ENCODE assay signal across 8 cellular contexts in genomic region chr11:58577441-58578135, GRCh38. TPM values are rescaled to one million over a fixed set of nuclear protein-coding genes. Genes with fewer than 3 reads are reported as not detected.
DNase-seq lines count a peak whose midpoint lies in the region; ATAC-seq, FAIRE-seq and TF ChIP-seq lines count a peak whose summit lies in the region.

No MANE protein-coding gene starts in this region.

- H3K4me1 Mint-ChIP-seq in WTC11 = peaks cover 34% of the 10 kb centered on the region

- peak overlapping the region; percentile 97 for H3K4me2 ChIP-seq in Loucy (ENCODE audit: low read depth, low read length, poor library complexity, severe bottlenecking)

- H3K36me3 ChIP-seq in Loucy (ENCODE audit: insufficient read depth, low read length) = no peaks in the 10 kb centered on the region

- H3K4me3 ChIP-seq in GM08714 (ENCODE audit: low read length) = peak overlapping the region; percentile 69
- peak overlapping the region; percentile 86 for H3K4me3 ChIP-seq in Loucy (ENCODE audit: low read length, poor library complexity, severe bottlenecking)
- H3K4me3 ChIP-seq in choroid plexus epithelial cell (ENCODE audit: low read depth, low read length) = peak overlapping the region; percentile 76
- peak overlapping the region; percentile 42 for H3K4me3 ChIP-seq in lower leg skin (ENCODE audit: low read depth, poor library complexity, severe bottlenecking)

- POLR2A ChIA-PET in WTC11 (lab: Charles Lee) = no interaction called here

- peaks cover 57% of the 10 kb centered on the region for H3K4me1 ChIP-seq in Loucy (ENCODE audit: insufficient read depth, low read length, poor library complexity, severe bottlenecking)

- H3K4me3 Mint-ChIP-seq in WTC11 = peak overlapping the region; percentile 96

- no peaks in the 10 kb centered on the region for H3K27me3 Mint-ChIP-seq in WTC11 (ENCODE audit: low read depth)

- H3K9ac ChIP-seq in Loucy (ENCODE audit: low read depth, low read length, poor library complexity, severe bottlenecking) = peak overlapping the region; percentile 99

- peak; percentile 70 for TF ChIP-seq POLR2A in H54 (IDR thresholded peaks at IDR 0.05; ENCODE audit: low read depth, low read length)
- TF ChIP-seq POLR2A in lower leg skin (IDR thresholded peaks at IDR 0.05) = no peak

- WGBS in lower leg skin, 2 donors = 0% methylated on average over 22 of the region's 22 CpGs

- H3K9me3 Mint-ChIP-seq in WTC11 = no peaks in the 10 kb centered on the region

- H3K36me3 Mint-ChIP-seq in WTC11 = peaks cover 2% of the 10 kb centered on the region; the same call in 1 of the 2 replicates

- DNase-seq in H54 (ENCODE audit: insufficient read length, low spot score) = no peak
- no peak for DNase-seq in WTC11 (ENCODE audit: low spot score)
- peak; percentile 80 for DNase-seq in choroid plexus epithelial cell (ENCODE audit: low read depth)
- DNase-seq in lower leg skin (ENCODE audit: low spot score in 2 of 2) = peak in 1 of 2 donors; percentile 93
- DNase-seq in stimulated activated CD8-positive, alpha-beta memory T cell treated with anti-CD3 and anti-CD28 coated beads, Interleukin-12 subunit alpha, Interleukin-12 subunit beta, amount 100 ng/mL, for 1 hour (ENCODE audit: low read depth) = peak; percentile 72
- no peak for DNase-seq in COR-L47 (lab: John Stamatoyannopoulos, UW)

- 0 out of 2 replicates have a peak overlapping the region, but pooled peaks have one; percentile 4 for H2AFZ ChIP-seq in Loucy (ENCODE audit: low read length)

- peak overlapping the region; percentile 100 for H3K27ac Mint-ChIP-seq in WTC11

- H3F3A ChIP-seq in Loucy (ENCODE audit: low read depth) = peaks cover 19% of the 10 kb centered on the region

- no peak for TF ChIP-seq CTCF in Loucy (conservative IDR thresholded peaks at IDR 0.05; ENCODE audit: low read length)
- TF ChIP-seq CTCF in WTC11 (IDR thresholded peaks at IDR 0.05) = no peak
- TF ChIP-seq CTCF in choroid plexus epithelial cell (conservative IDR thresholded peaks at IDR 0.05; ENCODE audit: low read depth, low read length) = no peak
- no peak for TF ChIP-seq CTCF in lower leg skin (IDR thresholded peaks at IDR 0.05)

- intact Hi-C loops in lower leg skin (cut with DNase I; ENCODE audit: low total_unique reads) = loop anchor here (10.0 kb wide), 2 partner anchors 57 to 477 kb away; no protein-coding TSS in a partner anchor

- ATAC-seq in WTC11 = peak; percentile 42

- peaks cover 38% of the 10 kb centered on the region for H4K20me1 ChIP-seq in Loucy (ENCODE audit: insufficient read depth, low read length, poor library complexity, severe bottlenecking)

- H3K9me3 ChIP-seq in Loucy (ENCODE audit: insufficient read depth, low read depth, low read length) = no peaks in the 10 kb centered on the region

- CTCF ChIA-PET in WTC11 (lab: Charles Lee) = interaction anchor here (0.7 to 3.9 kb wide), 9 partner anchors 10 to 609 kb away, joined by 3 to 37 read pairs (median 6); no protein-coding TSS in a partner anchor

- FAIRE-seq in H54 (lab: Jason Lieb, UNC) = peak; percentile 65

- H3K9me2 ChIP-seq in Loucy (replicated peaks; ENCODE audit: low read depth, low read length) = no peaks in the 10 kb centered on the region

- peaks cover 77% of the 10 kb centered on the region for H3K79me2 ChIP-seq in Loucy (ENCODE audit: insufficient read depth, low read length)

- H3K27me3 ChIP-seq in Loucy (ENCODE audit: insufficient read depth, low read length, poor library complexity, severe bottlenecking) = peaks cover 4% of the 10 kb centered on the region

TF ChIP-seq in WTC11, 78 proteins besides CTCF, POLR2A, EP300 and RAD21 (continues in another document):
- no peak for TF ChIP-seq ZNF532 (CRISPR knock-in tag; IDR thresholded peaks at IDR 0.05; ENCODE audit: borderline replicate concordance)
- no peak for TF ChIP-seq FOXK1 (CRISPR knock-in tag; IDR thresholded peaks at IDR 0.05)
- TF ChIP-seq, protein P1, sequence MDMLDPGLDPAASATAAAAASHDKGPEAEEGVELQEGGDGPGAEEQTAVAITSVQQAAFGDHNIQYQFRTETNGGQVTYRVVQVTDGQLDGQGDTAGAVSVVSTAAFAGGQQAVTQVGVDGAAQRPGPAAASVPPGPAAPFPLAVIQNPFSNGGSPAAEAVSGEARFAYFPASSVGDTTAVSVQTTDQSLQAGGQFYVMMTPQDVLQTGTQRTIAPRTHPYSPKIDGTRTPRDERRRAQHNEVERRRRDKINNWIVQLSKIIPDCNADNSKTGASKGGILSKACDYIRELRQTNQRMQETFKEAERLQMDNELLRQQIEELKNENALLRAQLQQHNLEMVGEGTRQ (CRISPR knock-in tag; IDR thresholded peaks at IDR 0.05) = no peak
- TF ChIP-seq GABPB1 (CRISPR knock-in tag; IDR thresholded peaks at IDR 0.05) = 0 out of 2 replicates have a peak, but pooled peaks have one; percentile 33
- TF ChIP-seq ETV6 (CRISPR knock-in tag; IDR thresholded peaks at IDR 0.05) = no peak
- no peak for TF ChIP-seq HMGXB4 (CRISPR knock-in tag; IDR thresholded peaks at IDR 0.05)
- no peak for TF ChIP-seq ZNF138 (CRISPR knock-in tag; conservative IDR thresholded peaks at IDR 0.05)
- no peak for TF ChIP-seq TP53 (CRISPR knock-in tag; IDR thresholded peaks at IDR 0.05)
- no peak for TF ChIP-seq SOX15 (CRISPR knock-in tag; IDR thresholded peaks at IDR 0.05)

RNA-seq across cellular contexts. Expression of gene ZFP91, which starts 1.3 kb away (rescaled TPM):
- total RNA-seq in WTC11 (2021) = 27.0 to 29.0 TPM (median 28.1 TPM) in 3 replicates
- 10 to 100 TPM; 46.4 to 58.4 (median 51.7) TPM for total RNA-seq in lower leg skin

RNA-seq across cellular contexts. Expression of gene LPXN, which starts 1.9 kb away (rescaled TPM):
- total RNA-seq in WTC11 (2021) (2.1 to 2.7 TPM (median 2.6 TPM) in 3 replicates), lower leg skin (1 to 10 TPM; 4.1 to 7.7 (median 5.4) TPM)

RNA-seq across cellular contexts. Expression of gene CNTF, which starts 44.9 kb away (rescaled TPM):
- total RNA-seq in WTC11 (2021) (0.55 to 1.6 TPM (median 0.82 TPM) in 3 replicates), lower leg skin (1 to 10 TPM in 3 of 4 donors, under 1 TPM in 1; 0.89 to 2.3 (median 1.6) TPM)

Comparison
In these comparisons a context has a peak if more than half of its experiments do, and no peak if none do; other contexts are left out.
1. DNase-seq: peak in choroid plexus epithelial cell (single experiment) and stimulated activated CD8-positive, alpha-beta memory T cell treated with anti-CD3 and anti-CD28 coated beads, Interleukin-12 subunit alpha, Interleukin-12 subunit beta, amount 100 ng/mL, for 1 hour (single experiment); none in H54 (single experiment), WTC11 (single experiment) and COR-L47 (single experiment).
2. Peak in every context shown above with its lines, with median percentiles within 50 percentile points of each other: H3K4me3 ChIP-seq.